In genomic region chr16:89025636-89026035, GRCh38 we compare ENCODE assay signal across 1 cellular context.
TF ChIP-seq lines count a peak whose summit lies in the region.

No MANE protein-coding gene starts in this region.

TF ChIP-seq in HCT116, 20 proteins besides CTCF, POLR2A, EP300 and RAD21 (continued from another document):
- TF ChIP-seq REST (IDR thresholded peaks at IDR 0.05; ENCODE audit: low read depth), result no peak
- TF ChIP-seq TCF7L2 (IDR thresholded peaks at IDR 0.05; ENCODE audit: borderline replicate concordance, extremely low read depth, insufficient read depth, insufficient read length), result no peak
